ENCODE assay signal across 11 cellular contexts in the genomic region with DNA sequence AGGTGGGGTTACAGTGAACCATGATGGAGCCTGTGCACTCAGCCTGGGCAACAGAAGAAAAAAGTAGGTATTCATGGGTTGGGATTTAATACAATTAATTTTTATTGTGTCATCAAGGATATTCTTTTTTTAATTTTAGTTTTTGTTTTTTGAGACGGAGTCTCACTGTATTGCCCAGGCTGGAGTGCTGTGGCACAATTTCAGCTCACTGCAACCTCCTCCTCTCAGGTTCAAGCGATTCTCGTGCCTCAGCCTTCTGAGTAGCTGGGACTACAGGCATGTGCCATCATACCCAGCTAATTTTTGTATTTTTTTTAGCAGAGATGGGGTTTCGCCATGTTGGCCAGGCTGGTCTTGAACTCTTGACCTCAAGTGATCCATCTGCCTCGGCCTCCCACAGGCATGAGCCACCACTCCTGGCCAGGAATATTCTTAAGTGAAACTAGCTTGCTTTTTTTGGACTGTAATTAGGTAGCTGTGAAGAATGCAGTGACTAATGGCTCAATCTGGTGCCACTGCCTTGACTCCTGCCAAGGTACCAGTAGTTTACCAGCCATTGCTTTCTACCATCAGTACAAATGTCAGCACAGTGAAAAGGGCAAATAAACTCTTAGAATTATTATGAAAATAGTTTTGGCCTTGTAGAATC. TPM values are rescaled to one million over a fixed set of nuclear protein-coding genes. Genes with fewer than 3 reads are reported as not detected.
DNase-seq lines count a peak whose midpoint lies in the region; ATAC-seq, FAIRE-seq and TF ChIP-seq lines count a peak whose summit lies in the region.
"Had no signal": no experiment of that assay in that cellular context is flagged by ENCODE, and none has a peak within 500 bp of the region (broad histone marks: within the 10 kb centered on the region; RNA-seq: fewer than 3 reads in every experiment).

No MANE protein-coding gene starts in this region.

- H3K27me3 ChIP-seq in HepG2 (ENCODE audit: control insufficient read depth in 1 of 2, insufficient read depth in 2 of 2, low read length in 2 of 2) (no peaks in the 10 kb centered on the region; a peak in 1 of 5 replicates), right lobe of liver (no peaks in the 10 kb centered on the region), adipocyte (replicated peaks; ENCODE audit: control insufficient read depth, insufficient read depth, low read length) (no peaks in the 10 kb centered on the region)
- H3K27me3 ChIP-seq: thyroid gland had no signal

- H3K4me1 ChIP-seq in HepG2 (ENCODE audit: insufficient read depth, low read length) (peaks cover 47% of the 10 kb centered on the region), right lobe of liver (peaks cover 0 to 16% (median 3%) of the 10 kb centered on the region in 4 donors), adipocyte (ENCODE audit: control insufficient read depth, insufficient read depth, low read length) (peaks cover 25% of the 10 kb centered on the region)

- H3K4me1 Mint-ChIP-seq in activated T-cell treated with anti-CD3 and anti-CD28 coated beads, Interleukin-2, amount 50 U/mL, for 72 hours (ENCODE audit: low read depth), result peaks cover 57% of the 10 kb centered on the region

- peak overlapping the region; percentile 60; the same call in 1 of the 2 replicates for H3K4me2 ChIP-seq in HepG2 (ENCODE audit: low read depth, low read length)

- H2AFZ ChIP-seq in HepG2 (ENCODE audit: low read length), result no peak overlapping the region

- TF ChIP-seq EP300 in HepG2 (IDR thresholded peaks at IDR 0.05; ENCODE audit: low read depth in 2 of 2, low read length in 2 of 2) (no peak), HepG2 (CRISPR knock-in tag; IDR thresholded peaks at IDR 0.05; ENCODE audit: borderline replicate concordance) (no peak)

- no peak overlapping the region for H3K27ac Mint-ChIP-seq in activated T-cell treated with anti-CD3 and anti-CD28 coated beads, Interleukin-2, amount 50 U/mL, for 72 hours

- 94% methylated on average over 5 of the region's 5 CpGs for WGBS in HepG2 (ENCODE audit: low lambda C conversion rate)
- WGBS in right lobe of liver (ENCODE audit: insufficient coverage, low coverage, low lambda C conversion rate, missing lambda C conversion rate), result 80% methylated on average over 5 of the region's 5 CpGs

- H3K36me3 ChIP-seq in HepG2 (replicated peaks in 1 of 2; ENCODE audit: control insufficient read depth in 1 of 2, insufficient read depth in 2 of 2, low read length in 2 of 2), result no peaks in the 10 kb centered on the region
- H3K36me3 ChIP-seq in right lobe of liver, result no peaks in the 10 kb centered on the region
- no peaks in the 10 kb centered on the region for H3K36me3 ChIP-seq in adipocyte (ENCODE audit: control insufficient read depth, insufficient read depth, low read length, severe bottlenecking)
- H3K36me3 ChIP-seq: thyroid gland had no signal

- no peaks in the 10 kb centered on the region for H3K27me3 Mint-ChIP-seq in activated T-cell treated with anti-CD3 and anti-CD28 coated beads, Interleukin-2, amount 50 U/mL, for 72 hours (ENCODE audit: low read depth)

- peaks cover 0 to 2% of the 10 kb centered on the region in 2 donors for H3K36me3 Mint-ChIP-seq in activated T-cell treated with anti-CD3 and anti-CD28 coated beads, Interleukin-2, amount 50 U/mL, for 72 hours (ENCODE audit: insufficient read depth in 2 of 2)

- no peaks in the 10 kb centered on the region for H3K9me3 Mint-ChIP-seq in activated T-cell treated with anti-CD3 and anti-CD28 coated beads, Interleukin-2, amount 50 U/mL, for 72 hours

- POLR2A ChIA-PET in HepG2 (lab: Yijun Ruan, JAX), result no interaction called here

- peaks cover 22% of the 10 kb centered on the region for H4K20me1 ChIP-seq in HepG2 (ENCODE audit: insufficient read depth, low read length)

- TF ChIP-seq CTCF in HepG2 (CRISPR knock-in tag; IDR thresholded peaks at IDR 0.05), result no peak
- no peak for TF ChIP-seq CTCF in right lobe of liver (IDR thresholded peaks at IDR 0.05)

- H3K4me3 ChIP-seq in HepG2 (replicated peaks in 1 of 3; ENCODE audit: insufficient read depth in 1 of 3, low read depth in 2 of 3, low read length in 3 of 3) (no peak overlapping the region), right lobe of liver (no peak overlapping the region), adipocyte (ENCODE audit: low read length) (no peak overlapping the region)
- H3K4me3 ChIP-seq: thyroid gland had no signal

- TF ChIP-seq RAD21 in HepG2 (CRISPR knock-in tag; IDR thresholded peaks at IDR 0.05), result no peak

- in situ Hi-C loops in HepG2 (cut with HindIII; ENCODE audit: extremely low pct_ligation_motif_present, low pct_unique_long_range_greater_than_20kb), result no loop called here

- intact Hi-C loops in HepG2 (cut with micrococcal nuclease; ENCODE audit: unreplicated experiment), result no loop called here
- intact Hi-C loops in right lobe of liver (cut with DNase I), result no loop called here

- H3K9ac ChIP-seq in HepG2 (ENCODE audit: insufficient read depth, low read depth, low read length), result no peak overlapping the region
- H3K9ac ChIP-seq in adipocyte (ENCODE audit: low read length), result no peak overlapping the region

- no TSS peak for BruUV-seq in HepG2 (replicated peaks; lab: Mats Ljungman, UMichigan)

- no peak for TF ChIP-seq POLR2A in HepG2 (IDR thresholded peaks at IDR 0.05; ENCODE audit: insufficient read depth in 1 of 2, low read depth in 2 of 2, low read length in 2 of 2)
- no peak for TF ChIP-seq POLR2A in right lobe of liver (IDR thresholded peaks at IDR 0.05)

- no peak overlapping the region for H3K27ac ChIP-seq in HepG2 (ENCODE audit: extremely low read length, insufficient read depth, low read length)
- H3K27ac ChIP-seq in right lobe of liver, result no peak overlapping the region
- H3K27ac ChIP-seq: C4-2B, thyroid gland had no signal

- ATAC-seq in HepG2, result no peak
- no peak for ATAC-seq in right lobe of liver
- no peak for ATAC-seq in activated T-cell treated with anti-CD3 and anti-CD28 coated beads, Interleukin-2, amount 50 U/mL, for 72 hours (replicated peaks in 1 of 2)

- peaks cover 93% of the 10 kb centered on the region for H3K79me2 ChIP-seq in HepG2 (ENCODE audit: insufficient read depth, low read length)

- H3K4me3 Mint-ChIP-seq in activated T-cell treated with anti-CD3 and anti-CD28 coated beads, Interleukin-2, amount 50 U/mL, for 72 hours, result peak overlapping the region in 1 of 2 donors; percentile 40

- FAIRE-seq in HepG2 (lab: Jason Lieb, UNC), result no peak

- DNase-seq in HepG2 (ENCODE audit: low spot score), result no peak
- no peak for DNase-seq in right lobe of liver
- peak; percentile 53 for DNase-seq in adipocyte (ENCODE audit: low read depth)
- DNase-seq in glomerular visceral epithelial cell (ENCODE audit: extremely low spot score), result peak; percentile 86
- DNase-seq in DMS53 treated with DMSO at 0.1 percent for 48 hours (lab: John Stamatoyannopoulos, UW; ENCODE audit: unreplicated experiment), result no peak
- DNase-seq in D341Med (ENCODE audit: low spot score), result no peak
- DNase-seq in UCSD-AML1 (lab: John Stamatoyannopoulos, UW; ENCODE audit: unreplicated experiment), result no peak
- no peak for DNase-seq in activated T-cell treated with anti-CD3 and anti-CD28 coated beads, Interleukin-2, amount 50 U/mL, for 72 hours
- DNase-seq: SHP77 treated with DMSO at 0.1 percent for 48 hours had no signal

- CTCF ChIA-PET in HepG2 (lab: Yijun Ruan, JAX; ENCODE audit: low intra/inter-chr PET ratio, low total read pairs), result no interaction called here

- H3K9me3 ChIP-seq in HepG2 (ENCODE audit: low read length) (no peaks in the 10 kb centered on the region), right lobe of liver (no peaks in the 10 kb centered on the region), adipocyte (ENCODE audit: control insufficient read depth, low read length) (no peaks in the 10 kb centered on the region)
- H3K9me3 ChIP-seq: thyroid gland had no signal

TF ChIP-seq in HepG2, 621 proteins besides CTCF, POLR2A, EP300 and RAD21 (continues in another document):
- no peak for TF ChIP-seq ZNF7 (CRISPR knock-in tag; IDR thresholded peaks at IDR 0.05)
- no peak for TF ChIP-seq ZFP37 (CRISPR knock-in tag; IDR thresholded peaks at IDR 0.05; ENCODE audit: borderline replicate concordance)
- no peak for TF ChIP-seq SAP130 (CRISPR knock-in tag; IDR thresholded peaks at IDR 0.05; ENCODE audit: low read depth)
- no peak for TF ChIP-seq MXD4 (CRISPR knock-in tag; IDR thresholded peaks at IDR 0.05)

RNA-seq across cellular contexts. Expression of a gene that starts 4.8 kb away (rescaled TPM):
- 26.2 and 32.3 TPM in 2 replicates for total RNA-seq in HepG2 (2016; rRNA removed; fragmentation: Illumina TruSeq; extraction: Trizol)
- total RNA-seq in HepG2 (2016; cell fraction: cytosol; rRNA removed; fragmentation: Illumina TruSeq; extraction: Trizol; ENCODE audit: low read depth), result 24.3 and 34.3 TPM in 2 replicates
- total RNA-seq in HepG2 (2016; cell fraction: insoluble cytoplasmic fraction; rRNA removed; fragmentation: Illumina TruSeq; extraction: Trizol), result 26.8 and 33.7 TPM in 2 replicates
- 16.7 and 17.3 TPM in 2 replicates for total RNA-seq in HepG2 (2016; cell fraction: membrane; rRNA removed; fragmentation: Illumina TruSeq; extraction: Trizol)
- total RNA-seq in HepG2 (2016; cell fraction: nucleus; rRNA removed; fragmentation: Illumina TruSeq; extraction: Trizol), result 18.8 and 22.5 TPM in 2 replicates
- polyA plus RNA-seq in HepG2 (2011; rRNA removed), result 7.3 and 8.0 TPM in 2 replicates
- 5.0 and 7.2 TPM in 2 replicates for polyA plus RNA-seq in HepG2 (2011; cell fraction: cytosol; rRNA removed)
- 3.7 and 4.9 TPM in 2 replicates for polyA plus RNA-seq in HepG2 (2011; cell fraction: nucleus; rRNA removed)
- polyA plus RNA-seq in HepG2 (2012), result 11.2 and 12.0 TPM in 2 replicates
- 2.3 and 2.4 TPM in 2 replicates for polyA plus RNA-seq in HepG2 (2016; cell fraction: cytosol; fragmentation: Illumina TruSeq; extraction: Trizol; ENCODE audit: low read depth)
- 39.7 and 39.9 TPM in 2 replicates for polyA plus RNA-seq in HepG2 (2016; cell fraction: insoluble cytoplasmic fraction; fragmentation: Illumina TruSeq; extraction: Trizol; ENCODE audit: low read depth)
- 7.4 and 8.2 TPM in 2 replicates for polyA plus RNA-seq in HepG2 (2016; cell fraction: membrane; fragmentation: Illumina TruSeq; extraction: Trizol; ENCODE audit: low read depth)
- polyA plus RNA-seq in HepG2 (2016; cell fraction: nucleus; fragmentation: Illumina TruSeq; extraction: Trizol; ENCODE audit: insufficient read depth, low read depth), result 26.4 and 26.9 TPM in 2 replicates
- polyA minus RNA-seq in HepG2 (2011; rRNA and poly(A)+ RNA removed; ENCODE audit: low replicate concordance), result 11.5 and 16.5 TPM in 2 replicates
- polyA minus RNA-seq in HepG2 (2011; cell fraction: cytosol; rRNA and poly(A)+ RNA removed), result 6.4 and 7.6 TPM in 2 replicates
- polyA minus RNA-seq in HepG2 (2011; cell fraction: nucleus; rRNA and poly(A)+ RNA removed), result 9.3 and 11.1 TPM in 2 replicates
- 1 to 10 TPM; 4.9 to 5.6 (median 5.4) TPM for total RNA-seq in right lobe of liver
- total RNA-seq in activated T-cell treated with anti-CD3 and anti-CD28 coated beads, Interleukin-2, amount 50 U/mL, for 72 hours, result 10 to 100 TPM; 13.1 to 20.0 TPM

Comparison
In these comparisons a context has a peak if more than half of its experiments do, and no peak if none do; other contexts are left out.
1. DNase-seq: peak in adipocyte (single experiment) and glomerular visceral epithelial cell (single experiment); none in HepG2 (single experiment), right lobe of liver (0 of 3), DMS53 treated with DMSO at 0.1 percent for 48 hours (single experiment), D341Med (single experiment), UCSD-AML1 (single experiment) and activated T-cell treated with anti-CD3 and anti-CD28 coated beads, Interleukin-2, amount 50 U/mL, for 72 hours (0 of 2).